Comparison of ENCODE assay signal across 2 cellular contexts in the genomic region with DNA sequence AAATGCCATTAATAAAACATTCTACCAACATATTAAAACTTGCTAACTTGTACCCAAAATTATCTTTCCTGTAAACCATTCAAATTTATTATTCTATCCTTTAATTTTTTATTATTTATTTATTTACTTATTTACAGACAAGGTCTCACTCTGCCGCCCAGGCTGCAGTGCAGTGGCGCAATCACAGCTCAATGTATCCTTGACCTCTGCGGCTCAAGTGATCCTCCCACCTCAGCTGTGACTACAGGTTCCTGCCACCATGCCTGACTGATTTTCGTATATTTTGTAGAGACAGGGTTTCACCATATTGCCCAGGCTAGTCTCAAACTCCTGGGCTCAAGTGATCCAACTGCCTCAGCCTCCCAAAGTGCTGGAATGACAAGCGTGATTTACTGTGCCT.
TF ChIP-seq lines count a peak whose summit lies in the region.

No MANE protein-coding gene starts in this region.

TF ChIP-seq in HepG2, 621 proteins besides CTCF, POLR2A, EP300 and RAD21 (continues in another document):
- TF ChIP-seq ATM (IDR thresholded peaks at IDR 0.05; ENCODE audit: borderline replicate concordance) (no peak), ADNP (CRISPR knock-in tag; IDR thresholded peaks at IDR 0.05) (no peak), FOXP1 (IDR thresholded peaks at IDR 0.05) (no peak), FOXP1 (CRISPR knock-in tag; IDR thresholded peaks at IDR 0.05) (peak; percentile 31; the same call in 1 of the 2 replicates), ZNF772 (CRISPR knock-in tag; IDR thresholded peaks at IDR 0.05) (no peak), ZMYM4 (CRISPR knock-in tag; IDR thresholded peaks at IDR 0.05) (0 out of 2 replicates have a peak, but pooled peaks have one; percentile 20), TCF7 (IDR thresholded peaks at IDR 0.05; ENCODE audit: low read depth) (peak; percentile 31; the same call in 1 of the 2 replicates), ZNF543 (CRISPR knock-in tag; IDR thresholded peaks at IDR 0.05) (no peak), REXO4 (CRISPR knock-in tag; IDR thresholded peaks at IDR 0.05; ENCODE audit: borderline replicate concordance) (no peak), NFE2L1 (CRISPR knock-in tag; IDR thresholded peaks at IDR 0.05; ENCODE audit: borderline replicate concordance) (no peak), ZNF550 (CRISPR knock-in tag; IDR thresholded peaks at IDR 0.05; ENCODE audit: borderline replicate concordance) (no peak), NR2F1 (CRISPR knock-in tag; IDR thresholded peaks at IDR 0.05) (peak in 1 of 2 experiments; percentile 78; a peak in 2 of 4 replicates), ZNF460 (CRISPR knock-in tag; IDR thresholded peaks at IDR 0.05; ENCODE audit: borderline replicate concordance) (peak; percentile 89), SRF (IDR thresholded peaks at IDR 0.05; ENCODE audit: low read depth, low read length) (no peak), ZNF878 (CRISPR knock-in tag; IDR thresholded peaks at IDR 0.05) (no peak), SRSF1 (optimal IDR thresholded peaks at IDR 0.05; ENCODE audit: low read depth, low read length) (no peak), GATAD2A (CRISPR knock-in tag; IDR thresholded peaks at IDR 0.05) (no peak), U2AF1 (optimal IDR thresholded peaks at IDR 0.05; ENCODE audit: low read depth, low read length) (no peak)
- TF ChIP-seq, protein P1, sequence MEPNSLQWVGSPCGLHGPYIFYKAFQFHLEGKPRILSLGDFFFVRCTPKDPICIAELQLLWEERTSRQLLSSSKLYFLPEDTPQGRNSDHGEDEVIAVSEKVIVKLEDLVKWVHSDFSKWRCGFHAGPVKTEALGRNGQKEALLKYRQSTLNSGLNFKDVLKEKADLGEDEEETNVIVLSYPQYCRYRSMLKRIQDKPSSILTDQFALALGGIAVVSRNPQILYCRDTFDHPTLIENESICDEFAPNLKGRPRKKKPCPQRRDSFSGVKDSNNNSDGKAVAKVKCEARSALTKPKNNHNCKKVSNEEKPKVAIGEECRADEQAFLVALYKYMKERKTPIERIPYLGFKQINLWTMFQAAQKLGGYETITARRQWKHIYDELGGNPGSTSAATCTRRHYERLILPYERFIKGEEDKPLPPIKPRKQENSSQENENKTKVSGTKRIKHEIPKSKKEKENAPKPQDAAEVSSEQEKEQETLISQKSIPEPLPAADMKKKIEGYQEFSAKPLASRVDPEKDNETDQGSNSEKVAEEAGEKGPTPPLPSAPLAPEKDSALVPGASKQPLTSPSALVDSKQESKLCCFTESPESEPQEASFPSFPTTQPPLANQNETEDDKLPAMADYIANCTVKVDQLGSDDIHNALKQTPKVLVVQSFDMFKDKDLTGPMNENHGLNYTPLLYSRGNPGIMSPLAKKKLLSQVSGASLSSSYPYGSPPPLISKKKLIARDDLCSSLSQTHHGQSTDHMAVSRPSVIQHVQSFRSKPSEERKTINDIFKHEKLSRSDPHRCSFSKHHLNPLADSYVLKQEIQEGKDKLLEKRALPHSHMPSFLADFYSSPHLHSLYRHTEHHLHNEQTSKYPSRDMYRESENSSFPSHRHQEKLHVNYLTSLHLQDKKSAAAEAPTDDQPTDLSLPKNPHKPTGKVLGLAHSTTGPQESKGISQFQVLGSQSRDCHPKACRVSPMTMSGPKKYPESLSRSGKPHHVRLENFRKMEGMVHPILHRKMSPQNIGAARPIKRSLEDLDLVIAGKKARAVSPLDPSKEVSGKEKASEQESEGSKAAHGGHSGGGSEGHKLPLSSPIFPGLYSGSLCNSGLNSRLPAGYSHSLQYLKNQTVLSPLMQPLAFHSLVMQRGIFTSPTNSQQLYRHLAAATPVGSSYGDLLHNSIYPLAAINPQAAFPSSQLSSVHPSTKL (CRISPR knock-in tag; IDR thresholded peaks at IDR 0.05) = peak; percentile 42; the same call in 1 of the 2 replicates
- TF ChIP-seq, protein P2, sequence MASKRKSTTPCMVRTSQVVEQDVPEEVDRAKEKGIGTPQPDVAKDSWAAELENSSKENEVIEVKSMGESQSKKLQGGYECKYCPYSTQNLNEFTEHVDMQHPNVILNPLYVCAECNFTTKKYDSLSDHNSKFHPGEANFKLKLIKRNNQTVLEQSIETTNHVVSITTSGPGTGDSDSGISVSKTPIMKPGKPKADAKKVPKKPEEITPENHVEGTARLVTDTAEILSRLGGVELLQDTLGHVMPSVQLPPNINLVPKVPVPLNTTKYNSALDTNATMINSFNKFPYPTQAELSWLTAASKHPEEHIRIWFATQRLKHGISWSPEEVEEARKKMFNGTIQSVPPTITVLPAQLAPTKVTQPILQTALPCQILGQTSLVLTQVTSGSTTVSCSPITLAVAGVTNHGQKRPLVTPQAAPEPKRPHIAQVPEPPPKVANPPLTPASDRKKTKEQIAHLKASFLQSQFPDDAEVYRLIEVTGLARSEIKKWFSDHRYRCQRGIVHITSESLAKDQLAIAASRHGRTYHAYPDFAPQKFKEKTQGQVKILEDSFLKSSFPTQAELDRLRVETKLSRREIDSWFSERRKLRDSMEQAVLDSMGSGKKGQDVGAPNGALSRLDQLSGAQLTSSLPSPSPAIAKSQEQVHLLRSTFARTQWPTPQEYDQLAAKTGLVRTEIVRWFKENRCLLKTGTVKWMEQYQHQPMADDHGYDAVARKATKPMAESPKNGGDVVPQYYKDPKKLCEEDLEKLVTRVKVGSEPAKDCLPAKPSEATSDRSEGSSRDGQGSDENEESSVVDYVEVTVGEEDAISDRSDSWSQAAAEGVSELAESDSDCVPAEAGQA (IDR thresholded peaks at IDR 0.05; ENCODE audit: low read depth) = no peak
- TF ChIP-seq, protein P2 (CRISPR knock-in tag; IDR thresholded peaks at IDR 0.05; ENCODE audit: borderline replicate concordance) = no peak
- TF ChIP-seq, protein P3, sequence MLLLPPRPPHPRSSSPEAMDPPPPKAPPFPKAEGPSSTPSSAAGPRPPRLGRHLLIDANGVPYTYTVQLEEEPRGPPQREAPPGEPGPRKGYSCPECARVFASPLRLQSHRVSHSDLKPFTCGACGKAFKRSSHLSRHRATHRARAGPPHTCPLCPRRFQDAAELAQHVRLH (CRISPR knock-in tag; IDR thresholded peaks at IDR 0.05; ENCODE audit: borderline replicate concordance, low read depth) = no peak

TF ChIP-seq in H1, 55 proteins besides CTCF, POLR2A, EP300 and RAD21:
- TF ChIP-seq SP4 (IDR thresholded peaks at IDR 0.05; ENCODE audit: low read length) (no peak), CEBPB (IDR thresholded peaks at IDR 0.05; ENCODE audit: low read depth, low read length) (peak; percentile 64)
